In genomic region chr7:889025-889390, GRCh38 we compare ENCODE assay signal across 26 cellular contexts. TPM values are rescaled to one million over a fixed set of nuclear protein-coding genes. Genes with fewer than 3 reads are reported as not detected.
A peak's percentile ranks its signal among the peaks of the same experiment; 100 is the strongest.
DNase-seq lines count a peak whose midpoint lies in the region; ATAC-seq and TF ChIP-seq lines count a peak whose summit lies in the region.
"Had no signal": no experiment of that assay in that cellular context is flagged by ENCODE, and none has a peak within 500 bp of the region (broad histone marks: within the 10 kb centered on the region; RNA-seq: fewer than 3 reads in every experiment).

No MANE protein-coding gene starts in this region.

- no peaks in the 10 kb centered on the region for H3K9me2 ChIP-seq in GM23338 (ENCODE audit: insufficient read depth)
- H3K9me2 ChIP-seq: SK-N-SH had no signal

- TF ChIP-seq CTCF in GM23338 (conservative IDR thresholded peaks at IDR 0.05; ENCODE audit: low read depth in 2 of 2) (no peak), dorsolateral prefrontal cortex (IDR thresholded peaks at IDR 0.05 in 54 of 56, conservative IDR thresholded peaks at IDR 0.05 in 2 of 56; ENCODE audit: low read depth in 1 of 56, partially characterized antibody in 56 of 56) (no peak), progenitor cell of endocrine pancreas (IDR thresholded peaks at IDR 0.05; ENCODE audit: unreplicated experiment) (no peak), esophagus squamous epithelium (IDR thresholded peaks at IDR 0.05) (no peak)

- H3K27me3 ChIP-seq in GM23338 (ENCODE audit: insufficient read depth) (no peaks in the 10 kb centered on the region), HUES64 (ENCODE audit: insufficient read depth, low read length) (no peaks in the 10 kb centered on the region), dorsolateral prefrontal cortex (no peaks in the 10 kb centered on the region), esophagus squamous epithelium (no peaks in the 10 kb centered on the region)
- H3K27me3 ChIP-seq: BLaER1 treated with 17β-estradiol and CSF1 and Interleukin-3, amounts not matched to agents 10 nM and 100 nM had no signal

- H3K4me1 ChIP-seq in GM23338 (ENCODE audit: insufficient read depth) (no peaks in the 10 kb centered on the region; the same call in 1 of the 2 replicates), HUES64 (ENCODE audit: insufficient read depth, low read length) (no peaks in the 10 kb centered on the region), esophagus squamous epithelium (peaks cover 7 to 31% (median 27%) of the 10 kb centered on the region in 3 donors)
- H3K4me1 ChIP-seq: Caco-2 had no signal

- no peak for TF ChIP-seq POLR2A in esophagus squamous epithelium (IDR thresholded peaks at IDR 0.05)

- DNase-seq in GM23338 (ENCODE audit: low spot score) (no peak), dorsolateral prefrontal cortex (no peak), progenitor cell of endocrine pancreas (ENCODE audit: low spot score, unreplicated experiment) (no peak), esophagus squamous epithelium (lab: John Stamatoyannopoulos, UW) (no peak), germinal center (ENCODE audit: low spot score) (no peak)
- no peak for DNase-seq in activated CD4-positive, alpha-beta T cell treated with anti-CD3 and anti-CD28 coated beads, Interleukin-2, amount 10 ng/mL, durations not matched to agents 7 days and 5 days
- DNase-seq: activated CD4-positive, alpha-beta T cell treated with anti-CD3 and anti-CD28 coated beads for 1 hour; activated CD8-positive, alpha-beta T cell treated with anti-CD3 and anti-CD28 coated beads, Interleukin-2, amount 10 ng/mL, durations not matched to agents 7 days and 5 days; activated naive CD8-positive, alpha-beta T cell treated with anti-CD3 and anti-CD28 coated beads, Interleukin-2, amount 10 ng/mL, durations not matched to agents 7 days and 5 days; Caco-2; cerebellar nuclear complex; DMS79; GDM1; HCEC 1CT; kidney glomerular epithelial cell; MV-4-11; NCI-H1436 treated with DMSO at 0.1 percent for 48 hours; NCI-H446 treated with DMSO at 0.1 percent for 48 hours; RPMI8226; SK-N-SH had no signal

- intact Hi-C loops in dorsolateral prefrontal cortex (cut with DNase I) (no loop called here), esophagus squamous epithelium (cut with DNase I) (no loop called here)

- H3K4me2 ChIP-seq in GM23338, result no peak overlapping the region
- H3K4me2 ChIP-seq: SK-N-SH had no signal

- no peaks in the 10 kb centered on the region for H3K27me3 Mint-ChIP-seq in GM23338 (ENCODE audit: insufficient read depth, low read depth, poor library complexity)
- H3K27me3 Mint-ChIP-seq in progenitor cell of endocrine pancreas, result no peaks in the 10 kb centered on the region
- no peaks in the 10 kb centered on the region for H3K27me3 Mint-ChIP-seq in activated CD4-positive, alpha-beta T cell treated with anti-CD3 and anti-CD28 coated beads, Interleukin-2, amount 10 ng/mL, durations not matched to agents 7 days and 5 days
- H3K27me3 Mint-ChIP-seq: activated naive CD8-positive, alpha-beta T cell treated with anti-CD3 and anti-CD28 coated beads, Interleukin-2, amount 10 ng/mL, durations not matched to agents 7 days and 5 days; memory B cell; type B pancreatic cell had no signal

- H3K79me2 ChIP-seq in GM23338 (replicated peaks; ENCODE audit: insufficient read depth), result peaks cover 54% of the 10 kb centered on the region

- H3K27ac Mint-ChIP-seq in GM23338 (peak overlapping the region; percentile 31; the same call in 1 of the 2 replicates), progenitor cell of endocrine pancreas (peak overlapping the region; percentile 86)
- no peak overlapping the region for H3K27ac Mint-ChIP-seq in activated CD4-positive, alpha-beta T cell treated with anti-CD3 and anti-CD28 coated beads, Interleukin-2, amount 10 ng/mL, durations not matched to agents 7 days and 5 days
- H3K27ac Mint-ChIP-seq: activated CD8-positive, alpha-beta T cell treated with anti-CD3 and anti-CD28 coated beads, Interleukin-2, amount 10 ng/mL, durations not matched to agents 7 days and 5 days; activated naive CD8-positive, alpha-beta T cell treated with anti-CD3 and anti-CD28 coated beads, Interleukin-2, amount 10 ng/mL, durations not matched to agents 7 days and 5 days; memory B cell; T-helper 1 cell treated with Interleukin-12 subunit alpha and Interleukin-12 subunit beta and Interleukin-4 antibody, amounts not matched to agents 30 μg/mL and 1 μg/mL, for 36 hours; type B pancreatic cell had no signal

- peak overlapping the region; percentile 38; the same call in 1 of the 3 replicates for H3K4me3 Mint-ChIP-seq in GM23338
- H3K4me3 Mint-ChIP-seq in progenitor cell of endocrine pancreas (ENCODE audit: low read depth), result no peak overlapping the region
- no peak overlapping the region for H3K4me3 Mint-ChIP-seq in activated CD4-positive, alpha-beta T cell treated with anti-CD3 and anti-CD28 coated beads, Interleukin-2, amount 10 ng/mL, durations not matched to agents 7 days and 5 days
- H3K4me3 Mint-ChIP-seq: activated CD8-positive, alpha-beta T cell treated with anti-CD3 and anti-CD28 coated beads, Interleukin-2, amount 10 ng/mL, durations not matched to agents 7 days and 5 days; activated naive CD8-positive, alpha-beta T cell treated with anti-CD3 and anti-CD28 coated beads, Interleukin-2, amount 10 ng/mL, durations not matched to agents 7 days and 5 days; memory B cell; T-helper 1 cell treated with Interleukin-12 subunit alpha and Interleukin-12 subunit beta and Interleukin-4 antibody, amounts not matched to agents 30 μg/mL and 1 μg/mL, for 36 hours; type B pancreatic cell had no signal

- ATAC-seq in GM23338, result peak; percentile 10; the same call in 2 of the 3 replicates
- ATAC-seq: activated CD8-positive, alpha-beta T cell treated with anti-CD3 and anti-CD28 coated beads, Interleukin-2, amount 10 ng/mL, durations not matched to agents 7 days and 5 days had no signal

- no peak overlapping the region for H3K27ac ChIP-seq in GM23338 (ENCODE audit: low read depth)
- no peak overlapping the region for H3K27ac ChIP-seq in HUES64 (ENCODE audit: low read depth, low read length)
- peak overlapping the region in 55 of 59 donors; percentile 1 to 87 (median 65) for H3K27ac ChIP-seq in dorsolateral prefrontal cortex
- no peak overlapping the region for H3K27ac ChIP-seq in esophagus squamous epithelium
- H3K27ac ChIP-seq: epithelial cell of prostate had no signal

- peaks cover 14% of the 10 kb centered on the region for H4K20me1 ChIP-seq in GM23338 (replicated peaks; ENCODE audit: insufficient read depth)

- POLR2A ChIA-PET in activated CD4-positive, alpha-beta T cell treated with anti-CD3 and anti-CD28 coated beads, Interleukin-2, amount 10 ng/mL, durations not matched to agents 7 days and 5 days (lab: Charles Lee), result no interaction called here

- peaks cover 57% of the 10 kb centered on the region for H3K36me3 Mint-ChIP-seq in GM23338 (ENCODE audit: low read depth)
- peaks cover 19% of the 10 kb centered on the region for H3K36me3 Mint-ChIP-seq in progenitor cell of endocrine pancreas (ENCODE audit: insufficient read depth)
- peaks cover 41% of the 10 kb centered on the region for H3K36me3 Mint-ChIP-seq in activated CD4-positive, alpha-beta T cell treated with anti-CD3 and anti-CD28 coated beads, Interleukin-2, amount 10 ng/mL, durations not matched to agents 7 days and 5 days (ENCODE audit: low read depth)

- H3K9me3 Mint-ChIP-seq in GM23338 (no peaks in the 10 kb centered on the region; the same call in 2 of the 3 replicates), progenitor cell of endocrine pancreas (ENCODE audit: low read depth) (no peaks in the 10 kb centered on the region)
- H3K9me3 Mint-ChIP-seq in activated CD4-positive, alpha-beta T cell treated with anti-CD3 and anti-CD28 coated beads, Interleukin-2, amount 10 ng/mL, durations not matched to agents 7 days and 5 days, result peaks cover 6% of the 10 kb centered on the region
- H3K9me3 Mint-ChIP-seq: activated naive CD8-positive, alpha-beta T cell treated with anti-CD3 and anti-CD28 coated beads, Interleukin-2, amount 10 ng/mL, durations not matched to agents 7 days and 5 days; memory B cell; T-helper 1 cell treated with Interleukin-12 subunit alpha and Interleukin-12 subunit beta and Interleukin-4 antibody, amounts not matched to agents 30 μg/mL and 1 μg/mL, for 36 hours; type B pancreatic cell had no signal

- CTCF ChIA-PET in activated CD4-positive, alpha-beta T cell treated with anti-CD3 and anti-CD28 coated beads, Interleukin-2, amount 10 ng/mL, durations not matched to agents 7 days and 5 days (lab: Charles Lee), result no interaction called here

- no peaks in the 10 kb centered on the region for H3F3A ChIP-seq in GM23338 (replicated peaks; ENCODE audit: low read depth)

- H3K9me3 ChIP-seq in HUES64 (ENCODE audit: insufficient read depth, low read depth, low read length) (no peaks in the 10 kb centered on the region), esophagus squamous epithelium (no peaks in the 10 kb centered on the region)
- H3K9me3 ChIP-seq: BLaER1 treated with 17β-estradiol and CSF1 and Interleukin-3, amounts not matched to agents 10 nM and 100 nM; Caco-2; SK-N-SH had no signal

- H3K4me3 ChIP-seq in GM23338 (no peak overlapping the region), HUES64 (ENCODE audit: low read length) (peak overlapping the region; percentile 39; the same call in 1 of the 2 replicates), dorsolateral prefrontal cortex (no peak overlapping the region), esophagus squamous epithelium (no peak overlapping the region)
- H3K4me3 ChIP-seq: BLaER1 treated with 17β-estradiol and CSF1 and Interleukin-3, amounts not matched to agents 10 nM and 100 nM had no signal

- peak overlapping the region; percentile 29; the same call in 1 of the 2 replicates for H3K9ac ChIP-seq in HUES64 (ENCODE audit: low read depth, low read length)
- H3K9ac ChIP-seq: SK-N-SH had no signal

- H2AFZ ChIP-seq in GM23338, result no peak overlapping the region

- peaks cover 7% of the 10 kb centered on the region for H3K4me1 Mint-ChIP-seq in GM23338
- peaks cover 3% of the 10 kb centered on the region for H3K4me1 Mint-ChIP-seq in progenitor cell of endocrine pancreas (ENCODE audit: low read depth)
- peaks cover 7% of the 10 kb centered on the region for H3K4me1 Mint-ChIP-seq in activated CD4-positive, alpha-beta T cell treated with anti-CD3 and anti-CD28 coated beads, Interleukin-2, amount 10 ng/mL, durations not matched to agents 7 days and 5 days
- H3K4me1 Mint-ChIP-seq: activated naive CD8-positive, alpha-beta T cell treated with anti-CD3 and anti-CD28 coated beads, Interleukin-2, amount 10 ng/mL, durations not matched to agents 7 days and 5 days had no signal

- H3K36me3 ChIP-seq in GM23338 (ENCODE audit: insufficient read depth) (0 out of 2 replicates have a peak, but pooled peaks cover 6% of the 10 kb centered on the region), HUES64 (ENCODE audit: insufficient read depth, low read length) (peaks cover 62% of the 10 kb centered on the region), esophagus squamous epithelium (peaks cover 43 to 79% (median 44%) of the 10 kb centered on the region in 3 donors)

- 86% methylated on average over 15 of the region's 15 CpGs for WGBS in HUES64
- WGBS in esophagus squamous epithelium, 2 donors, result 94% methylated on average over 5 of the region's 15 CpGs; no CpG with 5 or more reads in 1 of the 2 donors

RNA-seq across cellular contexts. Expression of gene GET4, which starts 12.7 kb away (rescaled TPM):
- 55.0 and 79.1 TPM in 2 replicates for total RNA-seq in GM23338 (2014; rRNA removed; shearing (Covaris generic))
- 48.0 and 54.5 TPM in 2 replicates for polyA plus RNA-seq in GM23338 (2016; fragmentation: Nextera tagmentation; extraction: Ambion mirVana)
- 46.5 TPM for polyA plus RNA-seq in HUES64 (2013, experiment 1 of 2)
- polyA plus RNA-seq in HUES64 (2013, experiment 2 of 2), result 44.1 TPM
- total RNA-seq in dorsolateral prefrontal cortex, result 10 to 100 TPM; 25.4 to 54.1 (median 40.7) TPM
- total RNA-seq in progenitor cell of endocrine pancreas, result 58.2 and 58.7 TPM in 2 replicates
- total RNA-seq in activated CD4-positive, alpha-beta T cell treated with anti-CD3 and anti-CD28 coated beads, Interleukin-2, amount 10 ng/mL, durations not matched to agents 7 days and 5 days, result 10 to 100 TPM; 32.1 to 36.3 TPM
- 10 to 100 TPM; 22.3 to 29.6 (median 27.8) TPM for total RNA-seq in esophagus squamous epithelium

RNA-seq across cellular contexts. Expression of gene SUN1, which starts 56.7 kb away (rescaled TPM):
- 143 and 145 TPM in 2 replicates for total RNA-seq in GM23338 (2014; rRNA removed; shearing (Covaris generic))
- polyA plus RNA-seq in GM23338 (2016; fragmentation: Nextera tagmentation; extraction: Ambion mirVana), result 57.9 and 63.3 TPM in 2 replicates
- polyA plus RNA-seq in HUES64 (2013, experiment 1 of 2), result 52.1 TPM
- 54.1 TPM for polyA plus RNA-seq in HUES64 (2013, experiment 2 of 2)
- total RNA-seq in dorsolateral prefrontal cortex (100 to 1,000 TPM; 114 to 221 (median 159) TPM), progenitor cell of endocrine pancreas (152 and 157 TPM in 2 replicates), esophagus squamous epithelium (100 to 1,000 TPM in 3 of 4 donors, 10 to 100 TPM in 1; 78.0 to 113 (median 105) TPM)
- 10 to 100 TPM; 76.8 to 78.5 TPM for total RNA-seq in activated CD4-positive, alpha-beta T cell treated with anti-CD3 and anti-CD28 coated beads, Interleukin-2, amount 10 ng/mL, durations not matched to agents 7 days and 5 days

Comparison
In these comparisons a context has a peak if more than half of its experiments do, and no peak if none do; other contexts are left out.
1. H3K27ac ChIP-seq: peak in dorsolateral prefrontal cortex (55 of 59); none in GM23338 (single experiment), HUES64 (single experiment) and esophagus squamous epithelium (0 of 4).